18 cellular contexts compared by ENCODE assay signal in genomic region chr5:138763037-138763778, GRCh38. TPM values are rescaled to one million over a fixed set of nuclear protein-coding genes. Genes with fewer than 3 reads are reported as not detected.
DNase-seq lines count a peak whose midpoint lies in the region; ATAC-seq, FAIRE-seq and TF ChIP-seq lines count a peak whose summit lies in the region.
"Had no signal": no experiment of that assay in that cellular context is flagged by ENCODE, and none has a peak within 500 bp of the region (broad histone marks: within the 10 kb centered on the region; RNA-seq: fewer than 3 reads in every experiment).

No MANE protein-coding gene starts in this region.

- DNase-seq in GM18507 (ENCODE audit: extremely low spot score, insufficient read length, low read depth), result no peak
- no peak for DNase-seq in WTC11 (ENCODE audit: low spot score)
- no peak for DNase-seq in left lung
- no peak for DNase-seq in pancreas
- no peak for DNase-seq in SKM-1 treated with dmso at 0.1 percent for 144 hours (lab: John Stamatoyannopoulos, UW; ENCODE audit: unreplicated experiment)
- no peak for DNase-seq in medulla oblongata (ENCODE audit: extremely low spot score)
- DNase-seq: ACHN; CD4-positive, CD25-positive, alpha-beta regulatory T cell; DMS53; KG1; NCI-H1092; NCI-H226; NCI-H526; NK-92 treated with Interleukin-12 subunit alpha and Interleukin-12 subunit beta, amount 100 ng/mL, for 24 hours; OCI-M1 had no signal

- POLR2A ChIA-PET in WTC11 (lab: Charles Lee), result no interaction called here

- no peak overlapping the region for H3K4me3 ChIP-seq in left lung
- no peak overlapping the region for H3K4me3 ChIP-seq in pancreas

- H3K4me1 Mint-ChIP-seq in WTC11, result peaks cover 51% of the 10 kb centered on the region

- H3K36me3 Mint-ChIP-seq in WTC11, result peaks cover 18% of the 10 kb centered on the region
- H3K36me3 Mint-ChIP-seq: CD4-positive, CD25-positive, alpha-beta regulatory T cell had no signal

- H3K4me1 ChIP-seq in left lung (peaks cover 9 to 61% of the 10 kb centered on the region in 2 donors), pancreas (peaks cover 5 to 19% (median 7%) of the 10 kb centered on the region in 3 donors)

- H3K9me3 Mint-ChIP-seq in WTC11, result peaks cover 4% of the 10 kb centered on the region

- H3K4me3 Mint-ChIP-seq in WTC11, result no peak overlapping the region
- H3K4me3 Mint-ChIP-seq: CD4-positive, CD25-positive, alpha-beta regulatory T cell had no signal

- H3K9me3 ChIP-seq in left lung (no peaks in the 10 kb centered on the region), pancreas (no peaks in the 10 kb centered on the region)

- intact Hi-C loops in left lung (cut with DNase I) (no loop called here), pancreas (cut with DNase I) (no loop called here)

- TF ChIP-seq CTCF in WTC11 (IDR thresholded peaks at IDR 0.05) (no peak), left lung (IDR thresholded peaks at IDR 0.05) (no peak), pancreas (IDR thresholded peaks at IDR 0.05) (no peak)

- peaks cover 0 to 29% of the 10 kb centered on the region in 2 donors for H3K36me3 ChIP-seq in left lung
- peaks cover 0 to 5% (median 0%) of the 10 kb centered on the region in 3 donors for H3K36me3 ChIP-seq in pancreas

- ATAC-seq in WTC11 (no peak), left lung (peak; percentile 33), pancreas (peak in 3 of 4 donors; percentile 25 to 33 (median 30)), HG02588 (IDR thresholded peaks at IDR 0.05; ENCODE audit: unreplicated experiment) (no peak), GM18502 (IDR thresholded peaks at IDR 0.05; ENCODE audit: poor library complexity, unreplicated experiment) (no peak)

- FAIRE-seq in GM18507 (lab: Jason Lieb, UNC) (peak; percentile 69), pancreas (lab: Jason Lieb, UNC) (no peak)

- CTCF ChIA-PET in WTC11 (lab: Charles Lee), result interaction anchor here (0.8 to 1.8 kb wide), 3 partner anchors 27 to 38 kb away, joined by 3 to 5 read pairs (median 4); no protein-coding TSS in a partner anchor

- H3K27ac ChIP-seq in left lung, result no peak overlapping the region
- no peak overlapping the region for H3K27ac ChIP-seq in pancreas
- H3K27ac ChIP-seq: HL-60 had no signal

- WGBS in pancreas, 2 donors, result 84 to 85% methylated on average over 3 of the region's 3 CpGs

- no peaks in the 10 kb centered on the region for H3K27me3 Mint-ChIP-seq in WTC11 (ENCODE audit: low read depth)
- H3K27me3 Mint-ChIP-seq: CD4-positive, CD25-positive, alpha-beta regulatory T cell had no signal

- H3K27me3 ChIP-seq in left lung (no peaks in the 10 kb centered on the region), pancreas (no peaks in the 10 kb centered on the region)

- peak overlapping the region; percentile 83 for H3K27ac Mint-ChIP-seq in WTC11
- H3K27ac Mint-ChIP-seq: CD4-positive, CD25-positive, alpha-beta regulatory T cell had no signal

TF ChIP-seq in WTC11, 78 proteins besides CTCF, POLR2A, EP300 and RAD21:
- TF ChIP-seq CREB1 (CRISPR knock-in tag; IDR thresholded peaks at IDR 0.05) (no peak), STAT6 (CRISPR knock-in tag; conservative IDR thresholded peaks at IDR 0.05; ENCODE audit: low read depth) (no peak), FOXK1 (CRISPR knock-in tag; IDR thresholded peaks at IDR 0.05) (no peak), ERG (CRISPR knock-in tag; IDR thresholded peaks at IDR 0.05) (no peak), CBFB (CRISPR knock-in tag; IDR thresholded peaks at IDR 0.05; ENCODE audit: low read depth) (no peak), ATF6 (CRISPR knock-in tag; IDR thresholded peaks at IDR 0.05) (no peak), ZSCAN18 (CRISPR knock-in tag; IDR thresholded peaks at IDR 0.05) (no peak), USF2 (CRISPR knock-in tag; IDR thresholded peaks at IDR 0.05) (no peak)

RNA-seq across cellular contexts. Expression of gene CTNNA1, which starts 10.0 kb away (rescaled TPM):
- total RNA-seq in WTC11 (2021) (297 to 309 TPM (median 309 TPM) in 3 replicates), left lung (100 to 1,000 TPM; 414 to 443 TPM), pancreas (100 to 1,000 TPM; 105 to 193 (median 115) TPM)
- 10 to 100 TPM; 53.9 to 65.0 TPM for polyA plus RNA-seq in pancreas

Comparison
In these comparisons a context has a peak if more than half of its experiments do, and no peak if none do; other contexts are left out.
1. ATAC-seq: peak in left lung (single experiment) and pancreas (3 of 4); none in WTC11 (single experiment), HG02588 (single experiment) and GM18502 (single experiment).